Comparison of ENCODE assay signal across 10 cellular contexts in genomic region chr15:38768970-38769369, GRCh38.
DNase-seq lines count a peak whose midpoint lies in the region; ATAC-seq and TF ChIP-seq lines count a peak whose summit lies in the region.
"Had no signal": no experiment of that assay in that cellular context is flagged by ENCODE, and none has a peak within 500 bp of the region (broad histone marks: within the 10 kb centered on the region; RNA-seq: fewer than 3 reads in every experiment).

No MANE protein-coding gene starts in this region.

- 0 out of 3 replicates have a peak, but pooled peaks have one; percentile 43 for ATAC-seq in SK-N-SH treated with all-trans-retinoic acid at 6 μM for 48 hours
- no peak for ATAC-seq in esophagus mucosa

- no peaks in the 10 kb centered on the region for H3K4me1 ChIP-seq in testis

- intact Hi-C loops in testis (cut with DNase I; ENCODE audit: low total_unique reads), result no loop called here

- no peaks in the 10 kb centered on the region for H3K27me3 ChIP-seq in testis

- TF ChIP-seq CTCF in foreskin fibroblast (IDR thresholded peaks at IDR 0.05; ENCODE audit: low read depth, low read length), result peak; percentile 37
- no peak for TF ChIP-seq CTCF in testis (IDR thresholded peaks at IDR 0.05)

- 56 to 62% methylated on average over 6 of the region's 6 CpGs for WGBS in testis, 2 donors

- TF ChIP-seq POLR2A in testis (IDR thresholded peaks at IDR 0.05), result no peak

- H3K36me3 ChIP-seq in testis (ENCODE audit: low read depth, missing control alignments), result no peaks in the 10 kb centered on the region

- DNase-seq in NCI-H2227 (lab: John Stamatoyannopoulos, UW; ENCODE audit: unreplicated experiment) (peak; percentile 0), NCI-H2227 treated with DMSO at 0.1 percent for 48 hours (lab: John Stamatoyannopoulos, UW) (no peak), foreskin fibroblast (peak in 1 of 2 donors; percentile 57), testis (peak; percentile 32), NCI-H2081 (lab: John Stamatoyannopoulos, UW) (no peak)
- DNase-seq in activated effector memory CD4-positive, alpha-beta T cell treated with anti-CD3 and anti-CD28 coated beads, Interleukin-2, amount 50 U/mL, for 16 hours, result no peak
- DNase-seq: cortex of kidney, NCI-H2171 had no signal

- H3K27ac ChIP-seq in testis, result no peak overlapping the region

- H3K4me3 ChIP-seq in foreskin fibroblast (ENCODE audit: low read depth in 1 of 2, low read length in 2 of 2) (no peak overlapping the region), testis (no peak overlapping the region)

- no peaks in the 10 kb centered on the region for H3K9me3 ChIP-seq in testis

TF ChIP-seq in SK-N-SH treated with all-trans-retinoic acid at 6 μM for 48 hours, 23 proteins besides CTCF, POLR2A, EP300 and RAD21:
- TF ChIP-seq ZFP30 (CRISPR knock-in tag; IDR thresholded peaks at IDR 0.05), result no peak
- TF ChIP-seq ARNTL (CRISPR knock-in tag; IDR thresholded peaks at IDR 0.05; ENCODE audit: borderline replicate concordance, low read depth), result no peak
- no peak for TF ChIP-seq CREB5 (CRISPR knock-in tag; IDR thresholded peaks at IDR 0.05; ENCODE audit: low read depth)
- no peak for TF ChIP-seq POU6F1 (CRISPR knock-in tag; IDR thresholded peaks at IDR 0.05; ENCODE audit: borderline replicate concordance, low read depth)
- no peak for TF ChIP-seq PPARA (CRISPR knock-in tag; IDR thresholded peaks at IDR 0.05; ENCODE audit: borderline replicate concordance)
- TF ChIP-seq CSRNP3 (CRISPR knock-in tag; IDR thresholded peaks at IDR 0.05), result no peak
- TF ChIP-seq GLIS3 (CRISPR knock-in tag; IDR thresholded peaks at IDR 0.05), result no peak
- no peak for TF ChIP-seq OSR1 (CRISPR knock-in tag; IDR thresholded peaks at IDR 0.05)
- no peak for TF ChIP-seq SNAI2 (CRISPR knock-in tag; IDR thresholded peaks at IDR 0.05)
- TF ChIP-seq ESRRG (CRISPR knock-in tag; IDR thresholded peaks at IDR 0.05), result no peak
- TF ChIP-seq ZC3H10 (CRISPR knock-in tag; IDR thresholded peaks at IDR 0.05), result no peak
- TF ChIP-seq PATZ1 (CRISPR knock-in tag; IDR thresholded peaks at IDR 0.05; ENCODE audit: borderline replicate concordance), result no peak
- TF ChIP-seq ISL1 (CRISPR knock-in tag; IDR thresholded peaks at IDR 0.05), result no peak
- TF ChIP-seq TCF4 (CRISPR knock-in tag; IDR thresholded peaks at IDR 0.05; ENCODE audit: borderline replicate concordance), result no peak
- TF ChIP-seq RARB (CRISPR knock-in tag; IDR thresholded peaks at IDR 0.05), result no peak
- no peak for TF ChIP-seq ZNF8 (CRISPR knock-in tag; IDR thresholded peaks at IDR 0.05)

Comparison
In these comparisons a context has a peak if more than half of its experiments do, and no peak if none do; other contexts are left out.
1. DNase-seq: peak in NCI-H2227 (single experiment) and testis (single experiment); none in NCI-H2227 treated with DMSO at 0.1 percent for 48 hours (single experiment), activated effector memory CD4-positive, alpha-beta T cell treated with anti-CD3 and anti-CD28 coated beads, Interleukin-2, amount 50 U/mL, for 16 hours (single experiment) and NCI-H2081 (0 of 2).